Comparison of ENCODE assay signal across 24 cellular contexts in genomic region chr13:110379358-110379757, GRCh38.
DNase-seq lines count a peak whose midpoint lies in the region; ATAC-seq and TF ChIP-seq lines count a peak whose summit lies in the region.
"Had no signal": no experiment of that assay in that cellular context is flagged by ENCODE, and none has a peak within 500 bp of the region (broad histone marks: within the 10 kb centered on the region; RNA-seq: fewer than 3 reads in every experiment).

No MANE protein-coding gene starts in this region.

- DNase-seq in IMR-90: no peak
- no peak for DNase-seq in brain microvascular endothelial cell
- DNase-seq in neural progenitor cell (ENCODE audit: low spot score): no peak
- no peak for DNase-seq in transverse colon
- DNase-seq in natural killer cell: no peak
- no peak for DNase-seq in stimulated activated naive CD4-positive, alpha-beta T cell (lab: John Stamatoyannopoulos, UW)
- DNase-seq: activated CD4-positive, alpha-beta T cell treated with anti-CD3 and anti-CD28 coated beads, Interleukin-2, amount 10 ng/mL, durations not matched to agents 24 days and 14 days; activated naive CD4-positive, alpha-beta T cell treated with anti-CD3 and anti-CD28 coated beads for 36 hours; activated T-cell treated with anti-CD3 and anti-CD28 coated beads, Interleukin-2, amount 50 U/mL, for 48 hours; CD8-positive, alpha-beta T cell; central memory CD4-positive, alpha-beta T cell; DMS153; Karpas-422; left cardiac atrium; MV-4-11; NCI-H1694 treated with DMSO at 0.1 percent for 48 hours; NCI-H2171; NCI-H524; NK-92 treated with Interleukin-12 subunit alpha and Interleukin-12 subunit beta, amount 100 ng/mL, for 24 hours; Peyer's patch; testis had no signal

- no peak overlapping the region for H3K4me3 ChIP-seq in IMR-90 (ENCODE audit: insufficient read depth, low read depth, low read length)
- H3K4me3 ChIP-seq in brain microvascular endothelial cell (ENCODE audit: low read depth, low read length): no peak overlapping the region
- H3K4me3 ChIP-seq in neural progenitor cell: no peak overlapping the region
- no peak overlapping the region for H3K4me3 ChIP-seq in transverse colon
- H3K4me3 ChIP-seq: GM23248, Peyer's patch, testis had no signal

- no peaks in the 10 kb centered on the region for H3K27me3 ChIP-seq in IMR-90 (ENCODE audit: control insufficient read depth, insufficient read depth, low read length)
- no peaks in the 10 kb centered on the region for H3K27me3 ChIP-seq in brain microvascular endothelial cell (replicated peaks)
- no peaks in the 10 kb centered on the region for H3K27me3 ChIP-seq in neural progenitor cell
- H3K27me3 ChIP-seq in transverse colon: no peaks in the 10 kb centered on the region
- H3K27me3 ChIP-seq: Peyer's patch, testis had no signal

- in situ Hi-C loops in IMR-90 (cut with MboI; ENCODE audit: low sequenced_read_pairs): no loop called here
- in situ Hi-C loops in brain microvascular endothelial cell (cut with HindIII; ENCODE audit: low pct_ligation_motif_present, low sequenced_read_pairs): no loop called here
- in situ Hi-C loops in transverse colon (cut with MboI; ENCODE audit: low pct_ligation_motif_present in 1 of 4, low pct_unique_long_range_greater_than_20kb in 1 of 4, low sequenced_read_pairs in 3 of 4): no loop called here

- H2BK15ac ChIP-seq in IMR-90 (ENCODE audit: low read depth, low read length): peak overlapping the region; percentile 83; the same call in 2 of the 3 replicates

- peak overlapping the region; percentile 95 for H3K4ac ChIP-seq in IMR-90 (ENCODE audit: low read depth, low read length)

- no peaks in the 10 kb centered on the region for H3K79me2 ChIP-seq in neural progenitor cell (ENCODE audit: low read depth)

- TF ChIP-seq RAD21 in IMR-90 (IDR thresholded peaks at IDR 0.05; ENCODE audit: low read length): no peak

- BruUV-seq in IMR-90 (replicated peaks; lab: Mats Ljungman, UMichigan): no TSS peak

- H3K27ac Mint-ChIP-seq in neural progenitor cell (peak overlapping the region; percentile 98), natural killer cell (no peak overlapping the region)
- H3K27ac Mint-ChIP-seq: activated CD4-positive, alpha-beta T cell treated with anti-CD3 and anti-CD28 coated beads, Interleukin-2, amount 10 ng/mL, durations not matched to agents 24 days and 14 days; activated naive CD4-positive, alpha-beta T cell treated with anti-CD3 and anti-CD28 coated beads for 36 hours; CD8-positive, alpha-beta T cell; T-helper 2 cell treated with Interferon-gamma antibody and Interleukin-4, amounts not matched to agents 5 μg/mL and 100 μg/mL, for 36 hours had no signal

- intact Hi-C loops in IMR-90 (cut with micrococcal nuclease): no loop called here
- intact Hi-C loops in transverse colon (cut with DNase I; ENCODE audit: low total_unique reads): no loop called here
- intact Hi-C loops in natural killer cell (cut with micrococcal nuclease): no loop called here

- H3K27me3 Mint-ChIP-seq in neural progenitor cell (ENCODE audit: insufficient read depth, low read depth): no peaks in the 10 kb centered on the region
- peaks cover 4 to 11% of the 10 kb centered on the region in 2 donors for H3K27me3 Mint-ChIP-seq in natural killer cell (ENCODE audit: low read depth in 2 of 2)

- peak overlapping the region; percentile 89 for H2BK120ac ChIP-seq in IMR-90 (ENCODE audit: low read depth, low read length)

- peaks cover 17% of the 10 kb centered on the region for H3K36me3 ChIP-seq in IMR-90 (ENCODE audit: control insufficient read depth, insufficient read depth, low read length)
- peaks cover 37% of the 10 kb centered on the region for H3K36me3 ChIP-seq in brain microvascular endothelial cell (replicated peaks)
- H3K36me3 ChIP-seq in neural progenitor cell: no peaks in the 10 kb centered on the region
- H3K36me3 ChIP-seq in transverse colon: no peaks in the 10 kb centered on the region
- H3K36me3 ChIP-seq: Peyer's patch had no signal

- no peak for TF ChIP-seq CTCF in IMR-90 (conservative IDR thresholded peaks at IDR 0.05; ENCODE audit: low read depth, low read length)
- no peak for TF ChIP-seq CTCF in brain microvascular endothelial cell (IDR thresholded peaks at IDR 0.05; ENCODE audit: low read depth, low read length, missing control alignments)
- TF ChIP-seq CTCF in neural progenitor cell (IDR thresholded peaks at IDR 0.05): no peak
- no peak for TF ChIP-seq CTCF in transverse colon (IDR thresholded peaks at IDR 0.05)
- TF ChIP-seq CTCF in natural killer cell (IDR thresholded peaks at IDR 0.05): no peak

- H3K27ac ChIP-seq in IMR-90 (ENCODE audit: insufficient read depth, low read length) (peak overlapping the region; percentile 70), brain microvascular endothelial cell (peak overlapping the region; percentile 95), neural progenitor cell (no peak overlapping the region), transverse colon (peak overlapping the region in 3 of 4 donors; percentile 37 to 62 (median 54))
- H3K27ac ChIP-seq: Peyer's patch, testis had no signal

- peaks cover 44% of the 10 kb centered on the region for H3K9me1 ChIP-seq in IMR-90 (ENCODE audit: insufficient read depth, low read length)

- peaks cover 3% of the 10 kb centered on the region for H3K9me3 Mint-ChIP-seq in neural progenitor cell
- peaks cover 8 to 12% of the 10 kb centered on the region in 2 donors for H3K9me3 Mint-ChIP-seq in natural killer cell
- H3K9me3 Mint-ChIP-seq: CD8-positive, alpha-beta T cell had no signal

- peak overlapping the region; percentile 93 for H4K91ac ChIP-seq in IMR-90 (ENCODE audit: insufficient read depth, low read depth, low read length)

- peak overlapping the region; percentile 88 for H2BK20ac ChIP-seq in IMR-90 (ENCODE audit: low read depth, low read length)

- TF ChIP-seq EP300 in transverse colon (IDR thresholded peaks at IDR 0.05; ENCODE audit: low read depth): no peak

- peak overlapping the region; percentile 62; the same call in 1 of the 2 replicates for H3K56ac ChIP-seq in IMR-90 (ENCODE audit: extremely low read depth, insufficient read depth, low read length)

- peaks cover 47 to 84% of the 10 kb centered on the region in 2 experiments for H3K79me1 ChIP-seq in IMR-90 (ENCODE audit: low read depth in 1 of 2, low read length in 2 of 2)

- H3K4me3 Mint-ChIP-seq in neural progenitor cell: no peak overlapping the region
- no peak overlapping the region for H3K4me3 Mint-ChIP-seq in natural killer cell
- H3K4me3 Mint-ChIP-seq: activated CD4-positive, alpha-beta T cell treated with anti-CD3 and anti-CD28 coated beads, Interleukin-2, amount 10 ng/mL, durations not matched to agents 24 days and 14 days; activated naive CD4-positive, alpha-beta T cell treated with anti-CD3 and anti-CD28 coated beads for 36 hours; CD8-positive, alpha-beta T cell; T-helper 2 cell treated with Interferon-gamma antibody and Interleukin-4, amounts not matched to agents 5 μg/mL and 100 μg/mL, for 36 hours had no signal

- dilution Hi-C loops in IMR-90 (cut with HindIII; ENCODE audit: low sequenced_read_pairs, unreplicated experiment): no loop called here

- no peak for TF ChIP-seq POLR2A in IMR-90 (IDR thresholded peaks at IDR 0.05; ENCODE audit: low read depth, low read length)
- TF ChIP-seq POLR2A in transverse colon (IDR thresholded peaks at IDR 0.05): no peak

- H3K18ac ChIP-seq in IMR-90 (ENCODE audit: low read depth, low read length): peak overlapping the region; percentile 36

- H3K9me3 ChIP-seq in IMR-90 (ENCODE audit: control insufficient read depth, insufficient read depth, low read length) (no peaks in the 10 kb centered on the region), neural progenitor cell (ENCODE audit: low read depth) (no peaks in the 10 kb centered on the region), transverse colon (no peaks in the 10 kb centered on the region)
- H3K9me3 ChIP-seq: Peyer's patch, testis had no signal

- H4K8ac ChIP-seq in IMR-90 (ENCODE audit: low read depth in 2 of 2, low read length in 2 of 2): peak overlapping the region; percentile 7 to 81; a peak in 3 of 4 replicates

- H3K4me2 ChIP-seq in IMR-90 (ENCODE audit: low read depth, low read length) (peak overlapping the region; percentile 11; the same call in 1 of the 2 replicates), neural progenitor cell (no peak overlapping the region)

- H3K4me1 ChIP-seq in IMR-90 (ENCODE audit: control insufficient read depth, insufficient read depth, low read length) (peaks cover 34% of the 10 kb centered on the region), neural progenitor cell (peaks cover 3% of the 10 kb centered on the region), transverse colon (peaks cover 5 to 15% (median 10%) of the 10 kb centered on the region in 4 donors)

- POLR2A ChIA-PET in IMR-90 (lab: Charles Lee; ENCODE audit: unreplicated experiment): no interaction called here

- peak overlapping the region; percentile 34 for H4K5ac ChIP-seq in IMR-90 (ENCODE audit: low read depth, low read length)

- peaks cover 19% of the 10 kb centered on the region; the same call in 1 of the 2 replicates for H4K20me1 ChIP-seq in IMR-90 (ENCODE audit: insufficient read depth, low read length)
- H4K20me1 ChIP-seq in neural progenitor cell (ENCODE audit: low read depth): peaks cover 6% of the 10 kb centered on the region

- H3F3A ChIP-seq in neural progenitor cell (ENCODE audit: low read depth): no peaks in the 10 kb centered on the region

- ATAC-seq in IMR-90 (ENCODE audit: low read depth) (no peak), natural killer cell (no peak), GM21528 (IDR thresholded peaks at IDR 0.05; ENCODE audit: low FRiP score, unreplicated experiment) (no peak)
- ATAC-seq: CD8-positive, alpha-beta T cell had no signal

- H3K4me1 Mint-ChIP-seq in neural progenitor cell (peaks cover 53% of the 10 kb centered on the region), natural killer cell (peaks cover 6 to 8% of the 10 kb centered on the region in 2 donors)
- H3K4me1 Mint-ChIP-seq: activated CD4-positive, alpha-beta T cell treated with anti-CD3 and anti-CD28 coated beads, Interleukin-2, amount 10 ng/mL, durations not matched to agents 24 days and 14 days had no signal

- WGBS in IMR-90 (ENCODE audit: extremely low coverage in 2 of 2, insufficient read length in 1 of 2), 2 experiments: 93% methylated on average over 5 of the region's 9 CpGs; no CpG with 5 or more reads in 1 of the 2 experiments
- WGBS in transverse colon (ENCODE audit: low coverage in 1 of 2), 2 donors: 97% methylated on average over 9 of the region's 9 CpGs; no CpG with 5 or more reads in 1 of the 2 donors

- H3K36me3 Mint-ChIP-seq in neural progenitor cell (peaks cover 23% of the 10 kb centered on the region), natural killer cell (no peaks in the 10 kb centered on the region)
- H3K36me3 Mint-ChIP-seq: CD8-positive, alpha-beta T cell had no signal

- peak overlapping the region; percentile 88 for H3K14ac ChIP-seq in IMR-90 (replicated peaks; ENCODE audit: low read depth, low read length)

- peak overlapping the region; percentile 97 for H2BK5ac ChIP-seq in IMR-90 (ENCODE audit: low read depth, low read length, poor library complexity, severe bottlenecking)

- H3K23ac ChIP-seq in IMR-90 (ENCODE audit: low read depth, low read length): peak overlapping the region; percentile 68

- H2AK9ac ChIP-seq in IMR-90 (replicated peaks; ENCODE audit: low read depth, low read length, poor library complexity): peak overlapping the region; percentile 79

- H2AFZ ChIP-seq in IMR-90 (replicated peaks; ENCODE audit: low read length, poor library complexity): no peak overlapping the region
- no peak overlapping the region for H2AFZ ChIP-seq in neural progenitor cell (replicated peaks)
- H2AFZ ChIP-seq: GM23248 had no signal

- H3K9ac ChIP-seq in IMR-90 (ENCODE audit: low read depth, low read length) (peak overlapping the region; percentile 2; the same call in 1 of the 2 replicates), neural progenitor cell (no peak overlapping the region)

- CTCF ChIA-PET in IMR-90 (lab: Yijun Ruan, JAX): interaction anchor here (0.9 to 1.3 kb wide), 3 partner anchors 11 to 159 kb away, joined by 3 read pairs; no protein-coding TSS in a partner anchor

- H2AK5ac ChIP-seq in IMR-90 (ENCODE audit: low read depth, low read length): peak overlapping the region; percentile 96
